In the genomic region with DNA sequence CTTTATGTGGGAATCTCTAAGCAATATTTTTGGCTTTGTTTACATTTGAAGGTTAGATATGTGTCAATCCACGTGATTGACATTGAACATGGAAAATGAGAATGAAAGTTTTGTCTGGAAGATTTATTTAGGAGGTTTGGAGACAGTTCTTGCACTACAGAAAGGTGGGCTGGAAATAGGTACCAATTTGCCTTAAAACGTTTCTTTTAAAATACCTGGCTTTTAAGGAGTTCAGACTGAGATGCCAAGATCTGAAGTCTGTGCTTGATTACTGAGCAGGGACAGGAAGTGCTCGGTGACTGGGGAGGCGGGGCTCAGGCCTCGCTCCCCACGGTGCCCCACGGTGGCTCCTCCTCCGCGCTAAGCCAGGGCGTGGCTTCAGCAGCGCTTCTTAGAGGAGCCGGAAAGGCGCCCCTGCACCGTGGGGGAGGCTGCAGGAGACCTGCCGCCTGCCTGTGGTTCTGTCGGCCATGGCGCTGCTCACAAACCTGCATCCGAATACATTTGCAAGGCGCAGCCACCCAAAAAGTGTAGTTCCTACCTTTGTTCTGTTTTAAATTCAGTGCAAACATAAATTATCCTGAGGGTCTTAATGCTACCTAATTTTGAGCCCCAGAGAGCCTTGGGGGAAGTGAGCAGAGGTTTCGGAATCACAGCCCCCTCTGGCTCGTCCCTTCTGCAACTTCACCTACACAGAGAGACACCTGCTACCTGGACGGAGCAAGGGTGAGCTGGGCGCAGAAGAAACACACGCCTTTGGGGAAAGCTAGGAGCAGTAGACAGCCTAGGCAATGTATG, we compare ENCODE assay signal across 8 cellular contexts. TPM values are rescaled to one million over a fixed set of nuclear protein-coding genes. Genes with fewer than 3 reads are reported as not detected.
DNase-seq lines count a peak whose midpoint lies in the region; ATAC-seq and TF ChIP-seq lines count a peak whose summit lies in the region.

No MANE protein-coding gene starts in this region.

- H3K9ac ChIP-seq in duodenal mucosa (ENCODE audit: low read depth in 1 of 2, low read length in 2 of 2) = peak overlapping the region; percentile 45 to 71

- ATAC-seq in GM19043 (IDR thresholded peaks at IDR 0.05; ENCODE audit: low read depth, unreplicated experiment) (peak; percentile 38), HG03442 (IDR thresholded peaks at IDR 0.05; ENCODE audit: unreplicated experiment) (peak; percentile 40)

- H3K4me3 ChIP-seq in AG09309 (ENCODE audit: control insufficient read depth, low read depth, low read length) = no peak overlapping the region
- peak overlapping the region; percentile 59 to 88 for H3K4me3 ChIP-seq in duodenal mucosa (ENCODE audit: low read depth in 1 of 2, low read length in 2 of 2)
- H3K4me3 ChIP-seq in lower leg skin (ENCODE audit: low read depth, poor library complexity, severe bottlenecking) = no peak overlapping the region

- H3K4me1 ChIP-seq in duodenal mucosa (ENCODE audit: control insufficient read depth in 1 of 2, insufficient read depth in 2 of 2, low read length in 2 of 2) = peaks cover 34 to 36% of the 10 kb centered on the region in 2 donors

- no peak for DNase-seq in AG09309 (ENCODE audit: low read depth)
- peak; percentile 93 for DNase-seq in NCI-H774 (lab: John Stamatoyannopoulos, UW)
- peak; percentile 95 to 96 for DNase-seq in activated CD4-positive, alpha-beta T cell treated with anti-CD3 and anti-CD28 coated beads, Interleukin-2, amount 50 U/mL, for 4 hours
- DNase-seq in lower leg skin (ENCODE audit: low spot score in 2 of 2) = peak; percentile 89 to 98
- peak; percentile 87 to 89 (median 88) for DNase-seq in stimulated activated CD4-positive, alpha-beta T cell treated with anti-CD3 and anti-CD28 coated beads, TNF-alpha, amount 100 ng/mL, for 1 hour (ENCODE audit: low read depth in 3 of 3, low spot score in 1 of 3)

- no peaks in the 10 kb centered on the region for H3K9me3 ChIP-seq in duodenal mucosa (ENCODE audit: control insufficient read depth in 1 of 2, low read length in 2 of 2)

- H3K27ac ChIP-seq in duodenal mucosa (ENCODE audit: low read depth, low read length) = peak overlapping the region; percentile 78

- intact Hi-C loops in lower leg skin (cut with DNase I; ENCODE audit: low total_unique reads) = loop anchor here (10.0 kb wide), 2 partner anchors 170 to 220 kb away; partner anchors contain the start of gene GPR107

- 3 to 5% methylated on average over 20 to 24 of the region's 24 CpGs for WGBS in lower leg skin, 2 donors

- H3K27me3 ChIP-seq in duodenal mucosa (ENCODE audit: control insufficient read depth in 1 of 2, insufficient read depth in 2 of 2, low read length in 2 of 2) = peaks cover 4 to 8% of the 10 kb centered on the region in 2 donors

- TF ChIP-seq CTCF in AG09309 (IDR thresholded peaks at IDR 0.05; ENCODE audit: control insufficient read depth, insufficient read depth, low read depth, low read length, missing control alignments) = peak; percentile 2
- TF ChIP-seq CTCF in lower leg skin (IDR thresholded peaks at IDR 0.05) = no peak

- TF ChIP-seq POLR2A in lower leg skin (IDR thresholded peaks at IDR 0.05) = no peak

- peaks cover 0 to 21% of the 10 kb centered on the region in 2 donors for H3K36me3 ChIP-seq in duodenal mucosa (ENCODE audit: control insufficient read depth in 1 of 2, insufficient read depth in 2 of 2, low read length in 2 of 2)

RNA-seq across cellular contexts. Expression of gene USP20, which starts 49.2 kb away (rescaled TPM):
- 10 to 100 TPM; 20.7 to 39.7 (median 36.1) TPM for total RNA-seq in lower leg skin

RNA-seq across cellular contexts. Expression of gene C9orf78, which starts 49.3 kb away (rescaled TPM):
- 100 to 1,000 TPM in 1 of 4 donors, 10 to 100 TPM in 3; 56.3 to 105 (median 61.3) TPM for total RNA-seq in lower leg skin

Comparison
In these comparisons a context has a peak if more than half of its experiments do, and no peak if none do; other contexts are left out.
1. H3K4me3 ChIP-seq: peak in duodenal mucosa (2 of 2); none in AG09309 (single experiment) and lower leg skin (single experiment).